In genomic region chr2:46276652-46277051, GRCh38 we compare ENCODE assay signal across 11 cellular contexts. TPM values are rescaled to one million over a fixed set of nuclear protein-coding genes. Genes with fewer than 3 reads are reported as not detected.
A peak's percentile ranks its signal among the peaks of the same experiment; 100 is the strongest.
DNase-seq lines count a peak whose midpoint lies in the region; ATAC-seq and TF ChIP-seq lines count a peak whose summit lies in the region.
"Had no signal": no experiment of that assay in that cellular context is flagged by ENCODE, and none has a peak within 500 bp of the region (broad histone marks: within the 10 kb centered on the region; RNA-seq: fewer than 3 reads in every experiment).

No MANE protein-coding gene starts in this region.

- CTCF ChIA-PET in activated CD4-positive, alpha-beta T cell treated with anti-CD3 and anti-CD28 coated beads for 36 hours (lab: Charles Lee) = interaction anchor here (1.3 kb wide), 2 partner anchors 90 to 183 kb away, joined by 3 to 4 read pairs; no protein-coding TSS in a partner anchor

- H2AFZ ChIP-seq in parathyroid adenoma = no peak overlapping the region

- H3K4me1 ChIP-seq in parathyroid adenoma = no peaks in the 10 kb centered on the region

- peak; percentile 64 for DNase-seq in EH (ENCODE audit: low read depth)
- DNase-seq in RPMI8226 = peak; percentile 11
- DNase-seq in fibroblast of villous mesenchyme (ENCODE audit: low read depth) = peak; percentile 46
- no peak for DNase-seq in activated CD8-positive, alpha-beta memory T cell treated with anti-CD3 and anti-CD28 coated beads, Interleukin-2, amount 50 U/mL, for 4 hours
- DNase-seq in activated CD4-positive, alpha-beta T cell treated with anti-CD3 and anti-CD28 coated beads for 36 hours = no peak
- DNase-seq: central memory CD4-positive, alpha-beta T cell; NCI-H1092; SHP77; stimulated activated naive B cell treated with anti-CD40 and anti-IgM and Interleukin-4, amounts not matched to agents 10 μg/mL and 1 μg/mL and 100 μg/mL, for 72 hours had no signal

- H3K9ac ChIP-seq in parathyroid adenoma = no peak overlapping the region

- H3K27ac Mint-ChIP-seq in activated CD4-positive, alpha-beta T cell treated with anti-CD3 and anti-CD28 coated beads for 36 hours = no peak overlapping the region
- H3K27ac Mint-ChIP-seq: stimulated activated naive B cell treated with anti-CD40 and anti-IgM and Interleukin-4, amounts not matched to agents 10 μg/mL and 1 μg/mL and 100 μg/mL, for 72 hours had no signal

- H3K4me1 Mint-ChIP-seq in activated CD4-positive, alpha-beta T cell treated with anti-CD3 and anti-CD28 coated beads for 36 hours = peaks cover 3% of the 10 kb centered on the region

- H3K4me3 Mint-ChIP-seq in activated CD4-positive, alpha-beta T cell treated with anti-CD3 and anti-CD28 coated beads for 36 hours = no peak overlapping the region

- no peaks in the 10 kb centered on the region for H3K9me3 ChIP-seq in parathyroid adenoma (ENCODE audit: control insufficient read depth, low read length)

- H3K4me2 ChIP-seq in parathyroid adenoma (ENCODE audit: low read length) = no peak overlapping the region

- no peaks in the 10 kb centered on the region for H3K36me3 Mint-ChIP-seq in activated CD4-positive, alpha-beta T cell treated with anti-CD3 and anti-CD28 coated beads for 36 hours (ENCODE audit: low read depth)
- H3K36me3 Mint-ChIP-seq: stimulated activated naive B cell treated with anti-CD40 and anti-IgM and Interleukin-4, amounts not matched to agents 10 μg/mL and 1 μg/mL and 100 μg/mL, for 72 hours had no signal

- POLR2A ChIA-PET in activated CD4-positive, alpha-beta T cell treated with anti-CD3 and anti-CD28 coated beads for 36 hours (lab: Charles Lee) = no interaction called here

- no peak for ATAC-seq in GM19463 (IDR thresholded peaks at IDR 0.05; ENCODE audit: unreplicated experiment)
- ATAC-seq in activated CD4-positive, alpha-beta T cell treated with anti-CD3 and anti-CD28 coated beads for 36 hours = no peak
- ATAC-seq: stimulated activated naive B cell treated with anti-CD40 and anti-IgM and Interleukin-4, amounts not matched to agents 10 μg/mL and 1 μg/mL and 100 μg/mL, for 72 hours had no signal

- H3K79me2 ChIP-seq in parathyroid adenoma = no peaks in the 10 kb centered on the region

- TF ChIP-seq CTCF in fibroblast of villous mesenchyme (IDR thresholded peaks at IDR 0.05; ENCODE audit: insufficient read depth, low read depth, low read length) = peak; percentile 53
- TF ChIP-seq CTCF in parathyroid adenoma (IDR thresholded peaks at IDR 0.05) = peak; percentile 5

- H3K4me3 ChIP-seq in fibroblast of villous mesenchyme (ENCODE audit: low read depth, low read length) (no peak overlapping the region), parathyroid adenoma (ENCODE audit: low read depth, low read length) (no peak overlapping the region)

- intact Hi-C loops in activated CD4-positive, alpha-beta T cell treated with anti-CD3 and anti-CD28 coated beads for 36 hours (cut with DNase I, micrococcal nuclease) = no loop called here

- peak overlapping the region; percentile 61 for H3K27ac ChIP-seq in parathyroid adenoma

- H3K27me3 ChIP-seq in parathyroid adenoma (ENCODE audit: control insufficient read depth, insufficient read depth, low read length) = no peaks in the 10 kb centered on the region

- no peaks in the 10 kb centered on the region for H3K9me3 Mint-ChIP-seq in activated CD4-positive, alpha-beta T cell treated with anti-CD3 and anti-CD28 coated beads for 36 hours (ENCODE audit: low read depth)
- H3K9me3 Mint-ChIP-seq: stimulated activated naive B cell treated with anti-CD40 and anti-IgM and Interleukin-4, amounts not matched to agents 10 μg/mL and 1 μg/mL and 100 μg/mL, for 72 hours had no signal

- peaks cover 13% of the 10 kb centered on the region for H3K27me3 Mint-ChIP-seq in activated CD4-positive, alpha-beta T cell treated with anti-CD3 and anti-CD28 coated beads for 36 hours

- no peaks in the 10 kb centered on the region for H3K36me3 ChIP-seq in parathyroid adenoma (ENCODE audit: control insufficient read depth, insufficient read depth, low read length)

RNA-seq across cellular contexts. Expression of gene EPAS1, which starts 20.6 kb away (rescaled TPM):
- 124 and 132 TPM in 2 replicates for total RNA-seq in fibroblast of villous mesenchyme
- 10 to 100 TPM; 12.6 to 16.0 TPM for total RNA-seq in activated CD4-positive, alpha-beta T cell treated with anti-CD3 and anti-CD28 coated beads for 36 hours

Comparison
In these comparisons a context has a peak if more than half of its experiments do, and no peak if none do; other contexts are left out.
1. DNase-seq: peak in EH (single experiment), RPMI8226 (single experiment) and fibroblast of villous mesenchyme (single experiment); none in activated CD8-positive, alpha-beta memory T cell treated with anti-CD3 and anti-CD28 coated beads, Interleukin-2, amount 50 U/mL, for 4 hours (single experiment) and activated CD4-positive, alpha-beta T cell treated with anti-CD3 and anti-CD28 coated beads for 36 hours (single experiment).